1 cellular context compared by ENCODE assay signal in genomic region chr18:3660719-3661118, GRCh38.
TF ChIP-seq lines count a peak whose summit lies in the region.

No MANE protein-coding gene starts in this region.

TF ChIP-seq in endothelial cell of umbilical vein, 7 proteins besides CTCF, POLR2A, EP300 and RAD21 (continued from another document):
- no peak for TF ChIP-seq FOS (IDR thresholded peaks at IDR 0.05; ENCODE audit: borderline replicate concordance, insufficient read depth, low read length)
- TF ChIP-seq MYC (IDR thresholded peaks at IDR 0.05; ENCODE audit: low read depth, low read length) = no peak
- TF ChIP-seq EZH2 (IDR thresholded peaks at IDR 0.05; ENCODE audit: borderline replicate concordance, low read depth, low read length, severe bottlenecking) = no peak
- TF ChIP-seq POLR2AphosphoS5 (IDR thresholded peaks at IDR 0.05; ENCODE audit: insufficient read depth, low read depth, low read length) = no peak
TF ChIP-seq in endothelial cell of umbilical vein: peak in this region for 0.
